ENCODE assay signal across 8 cellular contexts in genomic region chrX:151396042-151396826, GRCh38. TPM values are rescaled to one million over a fixed set of nuclear protein-coding genes. Genes with fewer than 3 reads are reported as not detected.
DNase-seq lines count a peak whose midpoint lies in the region; ATAC-seq, FAIRE-seq and TF ChIP-seq lines count a peak whose summit lies in the region.

No MANE protein-coding gene starts in this region.

- H3K4ac ChIP-seq in IMR-90 (ENCODE audit: low read depth, low read length) = peak overlapping the region; percentile 86

- peak; percentile 34 for DNase-seq in DMS53 treated with DMSO at 0.1 percent for 48 hours (lab: John Stamatoyannopoulos, UW; ENCODE audit: unreplicated experiment)
- peak; percentile 43 for DNase-seq in IMR-90
- DNase-seq in T-cell = peak in 30 of 34 experiments; percentile 5 to 42 (median 27)
- peak; percentile 17 for DNase-seq in brain microvascular endothelial cell
- peak; percentile 44 for DNase-seq in stimulated activated CD4-positive, alpha-beta T cell treated with anti-CD3 and anti-CD28 coated beads, Interleukin-15, amount 100 ng/mL, for 24 hours
- no peak for DNase-seq in epidermal melanocyte (ENCODE audit: insufficient read length, low spot score)

- H3K4me3 ChIP-seq in IMR-90 (ENCODE audit: insufficient read depth, low read depth, low read length) (peak overlapping the region; percentile 50), brain microvascular endothelial cell (ENCODE audit: low read depth, low read length) (peak overlapping the region; percentile 53)

- H2BK5ac ChIP-seq in IMR-90 (ENCODE audit: low read depth, low read length, poor library complexity, severe bottlenecking) = peak overlapping the region; percentile 29

- H3K4me1 Mint-ChIP-seq in T-cell = peaks cover 43 to 68% (median 63%) of the 10 kb centered on the region in 3 donors

- dilution Hi-C loops in IMR-90 (cut with HindIII; ENCODE audit: low sequenced_read_pairs, unreplicated experiment) = no loop called here

- 0 out of 2 replicates have a peak overlapping the region, but pooled peaks have one; percentile 24 for H2AK5ac ChIP-seq in IMR-90 (ENCODE audit: low read depth, low read length)

- H3K27me3 Mint-ChIP-seq in T-cell = no peaks in the 10 kb centered on the region

- H3K36me3 Mint-ChIP-seq in T-cell = no peaks in the 10 kb centered on the region

- POLR2A ChIA-PET in IMR-90 (lab: Charles Lee; ENCODE audit: unreplicated experiment) = no interaction called here
- POLR2A ChIA-PET in T-cell (lab: Charles Lee) = interaction anchor here in 1 of 2 donors (0.7 kb wide), 1 partner anchor 621 kb away, joined by 3 read pairs; no protein-coding TSS in a partner anchor

- no TSS peak for BruUV-seq in IMR-90 (replicated peaks; lab: Mats Ljungman, UMichigan)

- H3K27ac ChIP-seq in IMR-90 (ENCODE audit: insufficient read depth, low read length) (peak overlapping the region; percentile 87), brain microvascular endothelial cell (peak overlapping the region; percentile 82)

- TF ChIP-seq CTCF in IMR-90 (conservative IDR thresholded peaks at IDR 0.05; ENCODE audit: low read depth, low read length) (no peak), brain microvascular endothelial cell (IDR thresholded peaks at IDR 0.05; ENCODE audit: low read depth, low read length, missing control alignments) (no peak)

- in situ Hi-C loops in IMR-90 (cut with MboI; ENCODE audit: low sequenced_read_pairs) (no loop called here), brain microvascular endothelial cell (cut with HindIII; ENCODE audit: low pct_ligation_motif_present, low sequenced_read_pairs) (no loop called here)

- peak overlapping the region; percentile 80 for H3K9ac ChIP-seq in IMR-90 (ENCODE audit: low read depth, low read length)

- peak overlapping the region; percentile 69 for H2AK9ac ChIP-seq in IMR-90 (replicated peaks; ENCODE audit: low read depth, low read length, poor library complexity)

- peak overlapping the region; percentile 91 to 92 for H4K8ac ChIP-seq in IMR-90 (ENCODE audit: low read depth in 2 of 2, low read length in 2 of 2)

- H3K14ac ChIP-seq in IMR-90 (replicated peaks; ENCODE audit: low read depth, low read length) = peak overlapping the region; percentile 52; the same call in 1 of the 2 replicates

- no peak overlapping the region for H2BK15ac ChIP-seq in IMR-90 (ENCODE audit: low read depth, low read length)

- H3K9me3 Mint-ChIP-seq in T-cell = no peaks in the 10 kb centered on the region

- no peak overlapping the region for H2BK20ac ChIP-seq in IMR-90 (ENCODE audit: low read depth, low read length)

- no peak for TF ChIP-seq POLR2A in IMR-90 (IDR thresholded peaks at IDR 0.05; ENCODE audit: low read depth, low read length)

- FAIRE-seq in islet of Langerhans (lab: Jason Lieb, UNC) = peak; percentile 83

- CTCF ChIA-PET in IMR-90 (lab: Yijun Ruan, JAX) = interaction anchor here (0.8 kb wide), 1 partner anchor 10 kb away, joined by 4 read pairs; no protein-coding TSS in a partner anchor
- CTCF ChIA-PET in T-cell (lab: Charles Lee) = interaction anchor here (0.5 to 0.6 kb wide), 3 partner anchors 33 to 36 kb away, joined by 3 to 14 read pairs (median 3); no protein-coding TSS in a partner anchor

- no peaks in the 10 kb centered on the region for H3K9me3 ChIP-seq in IMR-90 (ENCODE audit: control insufficient read depth, insufficient read depth, low read length)

- peak overlapping the region; percentile 66 for H3K23ac ChIP-seq in IMR-90 (ENCODE audit: low read depth, low read length)

- H3K9me1 ChIP-seq in IMR-90 (ENCODE audit: insufficient read depth, low read length) = no peaks in the 10 kb centered on the region

- no peaks in the 10 kb centered on the region for H3K36me3 ChIP-seq in IMR-90 (ENCODE audit: control insufficient read depth, insufficient read depth, low read length)
- H3K36me3 ChIP-seq in brain microvascular endothelial cell (replicated peaks) = no peaks in the 10 kb centered on the region

- H3K4me3 Mint-ChIP-seq in T-cell = peak overlapping the region; percentile 69 to 85 (median 84)

- peak overlapping the region; percentile 20 for H3K18ac ChIP-seq in IMR-90 (ENCODE audit: low read depth, low read length)

- H4K91ac ChIP-seq in IMR-90 (ENCODE audit: insufficient read depth, low read depth, low read length) = peak overlapping the region; percentile 58

- H3K79me1 ChIP-seq in IMR-90 (ENCODE audit: low read depth in 1 of 2, low read length in 2 of 2) = no peaks in the 10 kb centered on the region

- H2BK120ac ChIP-seq in IMR-90 (ENCODE audit: low read depth, low read length) = no peak overlapping the region

- no peak for TF ChIP-seq RAD21 in IMR-90 (IDR thresholded peaks at IDR 0.05; ENCODE audit: low read length)

- peak overlapping the region; percentile 94 to 97 for H3K27ac Mint-ChIP-seq in T-cell

- no peaks in the 10 kb centered on the region; the same call in 1 of the 2 replicates for H4K20me1 ChIP-seq in IMR-90 (ENCODE audit: insufficient read depth, low read length)

- intact Hi-C loops in IMR-90 (cut with micrococcal nuclease) = loop anchor here (2.0 kb wide), 1 partner anchor 497 kb away; the partner anchor contains the start of gene CD99L2

- H3K4me2 ChIP-seq in IMR-90 (ENCODE audit: low read depth, low read length) = peak overlapping the region; percentile 64

- peak overlapping the region; percentile 81 for H3K56ac ChIP-seq in IMR-90 (ENCODE audit: extremely low read depth, insufficient read depth, low read length)

- ATAC-seq in GM21526 (IDR thresholded peaks at IDR 0.05; ENCODE audit: low FRiP score, unreplicated experiment) = peak; percentile 24
- ATAC-seq in IMR-90 (ENCODE audit: low read depth) = peak; percentile 49
- ATAC-seq in T-cell (replicated peaks in 1 of 4) = peak; percentile 20 to 28 (median 26)

- H3K4me1 ChIP-seq in IMR-90 (ENCODE audit: control insufficient read depth, insufficient read depth, low read length) = peaks cover 2% of the 10 kb centered on the region; the same call in 1 of the 2 replicates

- peak overlapping the region; percentile 56 for H4K5ac ChIP-seq in IMR-90 (ENCODE audit: low read depth, low read length)

- H3K27me3 ChIP-seq in IMR-90 (ENCODE audit: control insufficient read depth, insufficient read depth, low read length) = no peaks in the 10 kb centered on the region
- H3K27me3 ChIP-seq in brain microvascular endothelial cell (replicated peaks) = no peaks in the 10 kb centered on the region

- 60% methylated on average over 1 of the region's 20 CpGs; no CpG with 5 or more reads in 1 of the 2 experiments for WGBS in IMR-90 (ENCODE audit: extremely low coverage in 2 of 2, insufficient read length in 1 of 2), 2 experiments

- peak overlapping the region; percentile 85 for H2AFZ ChIP-seq in IMR-90 (replicated peaks; ENCODE audit: low read length, poor library complexity)

TF ChIP-seq in IMR-90, 13 proteins besides CTCF, POLR2A, EP300 and RAD21:
- no peak for TF ChIP-seq FOS (IDR thresholded peaks at IDR 0.05; ENCODE audit: low read depth, low read length)
- TF ChIP-seq BHLHE40 (IDR thresholded peaks at IDR 0.05; ENCODE audit: low read depth, low read length) = no peak
- no peak for TF ChIP-seq MAFK (IDR thresholded peaks at IDR 0.05; ENCODE audit: low read depth, low read length)
- no peak for TF ChIP-seq USF2 (IDR thresholded peaks at IDR 0.05; ENCODE audit: low read depth, low read length)
- TF ChIP-seq MXI1 (IDR thresholded peaks at IDR 0.05; ENCODE audit: borderline replicate concordance, low read depth, low read length) = no peak
- no peak for TF ChIP-seq RFX5 (IDR thresholded peaks at IDR 0.05; ENCODE audit: low read depth, low read length)
- no peak for TF ChIP-seq SMC3 (IDR thresholded peaks at IDR 0.05; ENCODE audit: low read depth, low read length)
- no peak for TF ChIP-seq CEBPB (IDR thresholded peaks at IDR 0.05; ENCODE audit: low read depth, low read length)
- TF ChIP-seq NFE2L2 (IDR thresholded peaks at IDR 0.05; ENCODE audit: low read depth, low read length) = no peak
- TF ChIP-seq MAZ (IDR thresholded peaks at IDR 0.05; ENCODE audit: borderline replicate concordance, low read depth, low read length) = no peak
- TF ChIP-seq RCOR1 (IDR thresholded peaks at IDR 0.05; ENCODE audit: insufficient replicate concordance, low read length) = no peak
- no peak for TF ChIP-seq CHD1 (IDR thresholded peaks at IDR 0.05; ENCODE audit: low read depth, low read length)
- TF ChIP-seq ELK1 (IDR thresholded peaks at IDR 0.05; ENCODE audit: borderline replicate concordance, low read depth, low read length) = no peak

RNA-seq across cellular contexts. Expression of gene VMA21, which starts 0.8 kb away (rescaled TPM):
- total RNA-seq in IMR-90 (2012; rRNA removed) (28.5 and 49.4 TPM in 2 replicates), T-cell (10 to 100 TPM; 22.8 to 28.2 (median 24.3) TPM)
- 10.1 and 12.3 TPM in 2 replicates for polyA plus RNA-seq in IMR-90 (2012; rRNA removed)
- polyA plus RNA-seq in IMR-90 (2012; cell fraction: cytosol; rRNA removed) = 4.2 and 4.7 TPM in 2 replicates
- polyA plus RNA-seq in IMR-90 (2012; cell fraction: nucleus; rRNA removed; ENCODE audit: low replicate concordance) = 1.5 and 7.1 TPM in 2 replicates
